ENCODE assay signal across 9 cellular contexts in the genomic region with DNA sequence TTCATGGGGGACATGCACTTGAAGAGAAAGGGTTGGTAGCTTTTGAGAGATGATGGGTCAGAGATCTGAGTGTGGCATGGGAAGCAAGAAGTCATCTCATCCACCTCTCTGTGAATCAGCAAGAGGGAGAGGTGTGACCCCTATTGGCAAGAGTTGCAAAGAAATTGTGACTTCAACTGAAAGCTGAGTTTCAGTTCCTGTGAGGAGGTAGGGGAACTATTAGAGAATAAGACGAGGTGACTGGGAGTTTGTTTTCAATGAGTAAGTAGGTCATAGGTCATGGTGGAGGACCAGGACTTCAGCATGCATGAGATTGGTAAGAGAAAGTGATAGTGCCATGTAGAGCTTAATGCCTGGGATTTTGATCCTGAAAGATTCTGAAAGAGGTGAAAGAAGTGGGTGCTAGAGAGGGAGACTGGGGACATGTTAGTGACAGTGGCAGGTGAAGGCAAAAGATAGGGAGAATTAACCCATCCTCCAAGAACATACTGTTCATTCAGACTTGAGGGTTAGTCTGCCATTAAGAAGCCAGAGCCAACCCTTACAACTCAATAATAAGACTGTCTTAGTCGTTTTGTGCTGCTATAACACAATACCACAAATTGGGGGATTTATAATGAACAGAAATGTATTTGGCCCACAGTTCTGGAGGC.
A peak's percentile ranks its signal among the peaks of the same experiment; 100 is the strongest.
DNase-seq lines count a peak whose midpoint lies in the region; ATAC-seq and TF ChIP-seq lines count a peak whose summit lies in the region.
"Had no signal": no experiment of that assay in that cellular context is flagged by ENCODE, and none has a peak within 500 bp of the region (broad histone marks: within the 10 kb centered on the region; RNA-seq: fewer than 3 reads in every experiment).

No MANE protein-coding gene starts in this region.

- H3K27ac Mint-ChIP-seq in natural killer cell = no peak overlapping the region

- no peaks in the 10 kb centered on the region for H3K27me3 ChIP-seq in GM23248 (replicated peaks; ENCODE audit: insufficient read depth)
- H3K27me3 ChIP-seq in KMS-11 (ENCODE audit: insufficient read depth, low read depth) = no peaks in the 10 kb centered on the region
- H3K27me3 ChIP-seq in body of pancreas = no peaks in the 10 kb centered on the region
- H3K27me3 ChIP-seq in gastroesophageal sphincter = no peaks in the 10 kb centered on the region

- intact Hi-C loops in body of pancreas (cut with DNase I) (loop anchor here (10.0 kb wide), 1 partner anchor 112 kb away; a partner anchor contains a TSS), natural killer cell (cut with micrococcal nuclease) (no loop called here), posterior cingulate gyrus (cut with DNase I) (no loop called here)

- H3K9me3 Mint-ChIP-seq in natural killer cell = no peaks in the 10 kb centered on the region

- no peaks in the 10 kb centered on the region for H3K36me3 Mint-ChIP-seq in natural killer cell

- no peak for TF ChIP-seq POLR2A in body of pancreas (IDR thresholded peaks at IDR 0.05)
- TF ChIP-seq POLR2A in gastroesophageal sphincter (IDR thresholded peaks at IDR 0.05) = no peak

- TF ChIP-seq EP300 in gastroesophageal sphincter (IDR thresholded peaks at IDR 0.05) = no peak

- H4K20me1 ChIP-seq in GM23248 (ENCODE audit: insufficient read depth) (no peaks in the 10 kb centered on the region), KMS-11 (ENCODE audit: insufficient read depth) (no peaks in the 10 kb centered on the region)

- H3K36me3 ChIP-seq in GM23248 (ENCODE audit: low read depth) = peaks cover 20% of the 10 kb centered on the region; the same call in 1 of the 2 replicates
- no peaks in the 10 kb centered on the region for H3K36me3 ChIP-seq in KMS-11 (ENCODE audit: insufficient read depth)
- no peaks in the 10 kb centered on the region for H3K36me3 ChIP-seq in body of pancreas (replicated peaks in 1 of 2; ENCODE audit: insufficient read depth in 1 of 2, low read depth in 2 of 2)
- no peaks in the 10 kb centered on the region for H3K36me3 ChIP-seq in gastroesophageal sphincter

- H3K4me1 ChIP-seq in GM23248 (ENCODE audit: insufficient read depth) (peaks cover 14% of the 10 kb centered on the region), KMS-11 (ENCODE audit: low read depth, poor library complexity, severe bottlenecking) (peaks cover 7% of the 10 kb centered on the region), body of pancreas (peaks cover 6% of the 10 kb centered on the region), gastroesophageal sphincter (no peaks in the 10 kb centered on the region)

- in situ Hi-C loops in GM23248 (cut with MboI) = no loop called here

- peak; percentile 50 for ATAC-seq in body of pancreas
- peak; percentile 39 to 57 (median 41) for ATAC-seq in natural killer cell
- ATAC-seq in gastroesophageal sphincter = no peak

- no peak overlapping the region for H3K9ac ChIP-seq in GM23248
- H3K9ac ChIP-seq in KMS-11 = no peak overlapping the region

- no peak overlapping the region for H3K4me3 Mint-ChIP-seq in natural killer cell

- H3K4me2 ChIP-seq in GM23248 (ENCODE audit: unreplicated experiment) (no peak overlapping the region), KMS-11 (no peak overlapping the region)

- peak; percentile 53; the same call in 1 of the 2 replicates for TF ChIP-seq CTCF in KMS-11 (conservative IDR thresholded peaks at IDR 0.05; ENCODE audit: low read depth, low read length)
- peak in 6 of 7 experiments; percentile 24 to 66 (median 54) for TF ChIP-seq CTCF in body of pancreas (IDR thresholded peaks at IDR 0.05)
- no peak for TF ChIP-seq CTCF in natural killer cell (IDR thresholded peaks at IDR 0.05)
- TF ChIP-seq CTCF in gastroesophageal sphincter (IDR thresholded peaks at IDR 0.05) = peak in 1 of 4 experiments; percentile 20

- H3K4me1 Mint-ChIP-seq in natural killer cell = no peaks in the 10 kb centered on the region

- H3K9me2 ChIP-seq in GM23248 (ENCODE audit: insufficient read depth) = no peaks in the 10 kb centered on the region

- H3K79me2 ChIP-seq in GM23248 (ENCODE audit: insufficient read depth) (no peaks in the 10 kb centered on the region), KMS-11 (ENCODE audit: insufficient read depth, low read depth) (no peaks in the 10 kb centered on the region)

- H2AFZ ChIP-seq in GM23248 (no peak overlapping the region), KMS-11 (ENCODE audit: low read depth) (no peak overlapping the region; the same call in 1 of the 2 replicates)

- peak; percentile 28 for DNase-seq in stimulated activated CD4-positive, alpha-beta T cell treated with anti-CD3 and anti-CD28 coated beads, Interleukin-15, amount 100 ng/mL, for 24 hours
- no peak for DNase-seq in stimulated activated CD4-positive, alpha-beta T cell treated with anti-CD3 and anti-CD28 coated beads, Interleukin-12 subunit alpha, Interleukin-12 subunit beta, amount 100 ng/mL, for 4 hours
- DNase-seq in GM23248 (peak; percentile 51), body of pancreas (peak in 2 of 4 donors; percentile 16 to 24), natural killer cell (no peak), posterior cingulate gyrus (no peak)

- no peak overlapping the region for H3K4me3 ChIP-seq in GM23248
- H3K4me3 ChIP-seq in KMS-11 (IDR thresholded peaks at IDR 0.05; ENCODE audit: insufficient read depth, low read depth, low read length) = no peak overlapping the region
- no peak overlapping the region for H3K4me3 ChIP-seq in body of pancreas
- H3K4me3 ChIP-seq in gastroesophageal sphincter = no peak overlapping the region

- H3K27me3 Mint-ChIP-seq in natural killer cell (ENCODE audit: low read depth in 2 of 2) = no peaks in the 10 kb centered on the region

- H3K9me3 ChIP-seq in GM23248 (ENCODE audit: low read depth) (no peaks in the 10 kb centered on the region), body of pancreas (no peaks in the 10 kb centered on the region), gastroesophageal sphincter (no peaks in the 10 kb centered on the region)

- 63 to 72% methylated on average over 2 of the region's 2 CpGs for WGBS in GM23248 (ENCODE audit: low coverage in 1 of 2, low lambda C conversion rate in 2 of 2, missing lambda C conversion rate in 2 of 2), 2 experiments
- WGBS in body of pancreas, 2 donors = 39 to 57% methylated on average over 2 of the region's 2 CpGs
- WGBS in gastroesophageal sphincter (ENCODE audit: low coverage in 1 of 2), 2 donors = 64 to 72% methylated on average over 2 of the region's 2 CpGs

- peaks cover 17% of the 10 kb centered on the region for H3F3A ChIP-seq in GM23248 (ENCODE audit: insufficient read depth)

- no peak overlapping the region for H3K27ac ChIP-seq in GM23248
- H3K27ac ChIP-seq in KMS-11 = no peak overlapping the region
- no peak overlapping the region for H3K27ac ChIP-seq in body of pancreas
- H3K27ac ChIP-seq in gastroesophageal sphincter = no peak overlapping the region
- H3K27ac ChIP-seq: HL-60 had no signal

Comparison
In these comparisons a context has a peak if more than half of its experiments do, and no peak if none do; other contexts are left out.
1. DNase-seq: peak in stimulated activated CD4-positive, alpha-beta T cell treated with anti-CD3 and anti-CD28 coated beads, Interleukin-15, amount 100 ng/mL, for 24 hours (single experiment) and GM23248 (single experiment); none in stimulated activated CD4-positive, alpha-beta T cell treated with anti-CD3 and anti-CD28 coated beads, Interleukin-12 subunit alpha, Interleukin-12 subunit beta, amount 100 ng/mL, for 4 hours (single experiment), natural killer cell (single experiment) and posterior cingulate gyrus (0 of 10).